ENCODE assay signal across 9 cellular contexts in the genomic region with DNA sequence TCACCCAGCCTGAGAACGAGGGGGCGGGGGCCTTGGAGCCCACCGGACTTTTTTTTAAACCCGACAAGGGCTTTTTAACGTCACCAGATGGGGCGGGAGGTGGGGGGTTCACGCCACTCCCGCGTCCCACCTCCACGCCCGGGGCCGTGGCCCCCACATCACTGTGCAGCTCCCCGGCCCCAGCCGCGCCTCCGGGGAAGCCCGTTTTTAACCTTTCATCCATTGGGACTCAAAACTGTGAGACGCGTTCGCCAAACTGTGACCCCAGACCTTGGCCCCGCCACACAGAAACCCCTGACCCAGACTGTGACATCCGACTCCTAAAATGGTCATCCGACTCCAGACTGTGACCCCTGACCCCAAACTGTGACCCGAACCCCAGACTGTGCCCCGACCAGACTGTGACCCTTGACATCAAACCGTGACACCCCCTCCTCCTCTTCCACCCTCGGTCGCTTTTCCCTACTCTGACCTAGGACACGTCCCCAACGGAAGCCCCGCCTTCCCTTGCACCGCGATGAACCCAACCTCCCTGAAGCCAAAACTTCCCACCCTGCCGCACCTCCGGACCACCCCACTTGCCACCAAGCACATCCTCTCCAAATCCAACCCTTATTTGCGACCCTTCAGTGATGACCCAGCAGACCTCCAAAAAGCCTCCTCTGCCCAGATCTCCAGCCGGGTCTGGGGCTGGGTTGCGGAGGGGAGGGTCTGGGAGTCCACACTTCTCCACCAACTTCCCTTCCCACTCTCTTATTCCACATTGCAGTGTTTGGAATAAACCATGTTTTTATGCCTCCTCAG. TPM values are rescaled to one million over a fixed set of nuclear protein-coding genes. Genes with fewer than 3 reads are reported as not detected.
DNase-seq lines count a peak whose midpoint lies in the region; ATAC-seq and TF ChIP-seq lines count a peak whose summit lies in the region.
"Had no signal": no experiment of that assay in that cellular context is flagged by ENCODE, and none has a peak within 500 bp of the region (broad histone marks: within the 10 kb centered on the region; RNA-seq: fewer than 3 reads in every experiment).

No MANE protein-coding gene starts in this region.

- ATAC-seq in GM21576 (IDR thresholded peaks at IDR 0.05; ENCODE audit: unreplicated experiment): no peak

- no peaks in the 10 kb centered on the region for H3K9me2 ChIP-seq in DOHH2 (replicated peaks; ENCODE audit: control insufficient read depth, low read length)

- H3K27me3 ChIP-seq in DOHH2 (ENCODE audit: control insufficient read depth, low read length): no peaks in the 10 kb centered on the region
- H3K27me3 ChIP-seq in MG63: no peaks in the 10 kb centered on the region

- H3K4me1 Mint-ChIP-seq in dendritic cell treated with granulocyte-macrophage colony-stimulating factor and Interleukin-4, amounts not matched to agents 40 ng/mL and 50 ng/mL, for 4 days (ENCODE audit: low read depth): peaks cover 38% of the 10 kb centered on the region
- H3K4me1 Mint-ChIP-seq in progenitor cell of endocrine pancreas (ENCODE audit: low read depth): peaks cover 13% of the 10 kb centered on the region

- no peaks in the 10 kb centered on the region for H3K9me3 ChIP-seq in DOHH2 (ENCODE audit: control insufficient read depth, insufficient read depth, low read length)
- H3K9me3 ChIP-seq in MG63: no peaks in the 10 kb centered on the region

- H3K4me3 ChIP-seq in DOHH2 (ENCODE audit: low read length): peak overlapping the region; percentile 78
- peak overlapping the region; percentile 98 for H3K4me3 ChIP-seq in MG63

- peak overlapping the region; percentile 96 for H3K4me3 Mint-ChIP-seq in dendritic cell treated with granulocyte-macrophage colony-stimulating factor and Interleukin-4, amounts not matched to agents 40 ng/mL and 50 ng/mL, for 4 days
- H3K4me3 Mint-ChIP-seq in progenitor cell of endocrine pancreas (ENCODE audit: low read depth): peak overlapping the region; percentile 94

- H3K27ac Mint-ChIP-seq in dendritic cell treated with granulocyte-macrophage colony-stimulating factor and Interleukin-4, amounts not matched to agents 40 ng/mL and 50 ng/mL, for 4 days: peak overlapping the region; percentile 56
- H3K27ac Mint-ChIP-seq in progenitor cell of endocrine pancreas: peak overlapping the region; percentile 89

- no peak for DNase-seq in MG63
- DNase-seq in progenitor cell of endocrine pancreas (ENCODE audit: low spot score, unreplicated experiment): no peak
- DNase-seq in stimulated activated CD4-positive, alpha-beta T cell treated with anti-CD3 and anti-CD28 coated beads, Interleukin-12 subunit alpha, Interleukin-12 subunit beta, amount 100 ng/mL, for 4 hours: no peak
- DNase-seq in activated effector memory CD4-positive, alpha-beta T cell treated with anti-CD3 and anti-CD28 coated beads, Interleukin-2, amount 50 U/mL, for 16 hours: no peak
- DNase-seq in AG08395 (ENCODE audit: low spot score): no peak

- peaks cover 35% of the 10 kb centered on the region for H3K27me3 Mint-ChIP-seq in dendritic cell treated with granulocyte-macrophage colony-stimulating factor and Interleukin-4, amounts not matched to agents 40 ng/mL and 50 ng/mL, for 4 days
- H3K27me3 Mint-ChIP-seq in progenitor cell of endocrine pancreas: no peaks in the 10 kb centered on the region

- H3K36me3 ChIP-seq in DOHH2 (ENCODE audit: control insufficient read depth, low read length) (peaks cover 27% of the 10 kb centered on the region), MG63 (peaks cover 33% of the 10 kb centered on the region)

- H3K4me2 ChIP-seq in DOHH2 (ENCODE audit: low read length): peak overlapping the region; percentile 86

- no peak for TF ChIP-seq CTCF in DOHH2 (IDR thresholded peaks at IDR 0.05; ENCODE audit: low read depth, low read length, poor library complexity, severe bottlenecking)
- no peak for TF ChIP-seq CTCF in progenitor cell of endocrine pancreas (IDR thresholded peaks at IDR 0.05; ENCODE audit: unreplicated experiment)

- H4K20me1 ChIP-seq in DOHH2 (ENCODE audit: control insufficient read depth, insufficient read depth, low read depth, low read length): peaks cover 9% of the 10 kb centered on the region; the same call in 1 of the 2 replicates

- H3K79me2 ChIP-seq in DOHH2 (ENCODE audit: control insufficient read depth, low read length): peaks cover 35% of the 10 kb centered on the region

- no peaks in the 10 kb centered on the region for H3K9me3 Mint-ChIP-seq in dendritic cell treated with granulocyte-macrophage colony-stimulating factor and Interleukin-4, amounts not matched to agents 40 ng/mL and 50 ng/mL, for 4 days
- no peaks in the 10 kb centered on the region for H3K9me3 Mint-ChIP-seq in progenitor cell of endocrine pancreas (ENCODE audit: low read depth)

- peak overlapping the region; percentile 85 for H3K27ac ChIP-seq in DOHH2 (ENCODE audit: low read depth, low read length)

- H3K36me3 Mint-ChIP-seq in dendritic cell treated with granulocyte-macrophage colony-stimulating factor and Interleukin-4, amounts not matched to agents 40 ng/mL and 50 ng/mL, for 4 days (ENCODE audit: low read depth): peaks cover 54% of the 10 kb centered on the region
- peaks cover 11% of the 10 kb centered on the region for H3K36me3 Mint-ChIP-seq in progenitor cell of endocrine pancreas (ENCODE audit: insufficient read depth)

- intact Hi-C loops in dendritic cell treated with granulocyte-macrophage colony-stimulating factor and Interleukin-4, amounts not matched to agents 40 ng/mL and 50 ng/mL, for 4 days (cut with micrococcal nuclease): loop anchor here (2.0 kb wide), 1 partner anchor 54 kb away; a partner anchor contains a TSS

- H3K4me1 ChIP-seq in DOHH2 (ENCODE audit: control insufficient read depth, low read length): peaks cover 25% of the 10 kb centered on the region

- peaks cover 5% of the 10 kb centered on the region; the same call in 1 of the 2 replicates for H3F3A ChIP-seq in DOHH2 (ENCODE audit: control insufficient read depth, insufficient read depth)

RNA-seq across cellular contexts. Expression of a gene that starts 1.5 kb away (rescaled TPM):
- 86.6 and 138 TPM in 2 replicates for total RNA-seq in MG63 (2014; rRNA removed; shearing (Covaris generic); ENCODE audit: low replicate concordance)
- 35.7 and 35.9 TPM in 2 replicates for total RNA-seq in progenitor cell of endocrine pancreas

RNA-seq across cellular contexts. Expression of a gene that starts 11.0 kb away (rescaled TPM):
- total RNA-seq in MG63 (2014; rRNA removed; shearing (Covaris generic); ENCODE audit: low replicate concordance): 0.22 and 0.43 TPM in 2 replicates
- 2.0 TPM in 2 replicates for total RNA-seq in progenitor cell of endocrine pancreas

RNA-seq across cellular contexts. Expression of a gene that starts 24.8 kb away (rescaled TPM):
- total RNA-seq in MG63 (2014; rRNA removed; shearing (Covaris generic); ENCODE audit: low replicate concordance): 84.7 and 163 TPM in 2 replicates
- 248 TPM in 2 replicates for total RNA-seq in progenitor cell of endocrine pancreas

RNA-seq across cellular contexts. Expression of a gene that starts 50.9 kb away (rescaled TPM):
- total RNA-seq in MG63 (2014; rRNA removed; shearing (Covaris generic); ENCODE audit: low replicate concordance): 0.03 TPM in 1 of 2 replicates, not detected in the other
- 0.22 and 0.34 TPM in 2 replicates for total RNA-seq in progenitor cell of endocrine pancreas
- total RNA-seq: LHCN-M2 had no signal

RNA-seq across cellular contexts. Expression of a gene that starts 53.0 kb away (rescaled TPM):
- 51.3 and 103 TPM in 2 replicates for total RNA-seq in MG63 (2014; rRNA removed; shearing (Covaris generic); ENCODE audit: low replicate concordance)
- 207 and 213 TPM in 2 replicates for total RNA-seq in progenitor cell of endocrine pancreas
